ENCODE assay signal across 23 cellular contexts in genomic region chr22:27617214-27617881, GRCh38.
A peak's percentile ranks its signal among the peaks of the same experiment; 100 is the strongest.
DNase-seq lines count a peak whose midpoint lies in the region; ATAC-seq and TF ChIP-seq lines count a peak whose summit lies in the region.
"Had no signal": no experiment of that assay in that cellular context is flagged by ENCODE, and none has a peak within 500 bp of the region (broad histone marks: within the 10 kb centered on the region; RNA-seq: fewer than 3 reads in every experiment).

No MANE protein-coding gene starts in this region.

- H3K4me3 Mint-ChIP-seq in MCF 10A (ENCODE audit: unreplicated experiment) (no peak overlapping the region), immature natural killer cell (no peak overlapping the region)
- H3K4me3 Mint-ChIP-seq: activated naive CD8-positive, alpha-beta T cell treated with anti-CD3 and anti-CD28 coated beads, Interleukin-2, amount 10 ng/mL, durations not matched to agents 7 days and 5 days; activated T-helper 1 cell treated with anti-CD3 and anti-CD28 coated beads, Interleukin-12 subunit alpha, Interleukin-12 subunit beta, Interleukin-2, Interleukin-4 antibody, amounts not matched to agents 30 ng/mL and 10 ng/mL and 1 ng/mL, durations not matched to agents 14 hours and 24 hours and 36 hours had no signal

- DNase-seq in MCF 10A (ENCODE audit: unreplicated experiment) (peak; percentile 13), breast epithelium (ENCODE audit: low spot score in 2 of 2) (no peak), astrocyte of the spinal cord (ENCODE audit: low read depth, low spot score) (no peak), foreskin keratinocyte (no peak), NCI-H510A treated with DMSO at 0.1 percent for 48 hours (lab: John Stamatoyannopoulos, UW) (no peak), MM.1S (no peak), immature natural killer cell (no peak)
- no peak for DNase-seq in effector CD8-positive, alpha-beta T cell (lab: John Stamatoyannopoulos, UW)
- DNase-seq: activated naive CD8-positive, alpha-beta T cell treated with anti-CD3 and anti-CD28 coated beads, Interleukin-2, amount 10 ng/mL, durations not matched to agents 7 days and 5 days; body of pancreas; DMS153; GOT3; left ventricle myocardium inferior; NCI-H2081 treated with DMSO at 0.1 percent for 48 hours; NCI-H82; T1000 had no signal

- intact Hi-C loops in MCF 10A (cut with micrococcal nuclease), result loop anchor here (1.0 kb wide), 1 partner anchor 211 kb away; no protein-coding TSS in a partner anchor
- intact Hi-C loops in breast epithelium (cut with DNase I; ENCODE audit: low total_unique reads), result no loop called here

- H3K79me2 ChIP-seq in MM.1S (ENCODE audit: low read length), result no peaks in the 10 kb centered on the region

- no peaks in the 10 kb centered on the region for H3K9me2 ChIP-seq in MM.1S (replicated peaks; ENCODE audit: insufficient read depth, low read length)

- peaks cover 9% of the 10 kb centered on the region for H3K4me1 Mint-ChIP-seq in MCF 10A (ENCODE audit: insufficient read depth, unreplicated experiment)
- peaks cover 0 to 2% of the 10 kb centered on the region in 2 donors for H3K4me1 Mint-ChIP-seq in immature natural killer cell

- POLR2A ChIA-PET in MCF 10A (lab: Yijun Ruan, JAX), result no interaction called here

- no peak overlapping the region for H2AFZ ChIP-seq in MM.1S (ENCODE audit: low read length)

- CTCF ChIA-PET in MCF 10A (lab: Yijun Ruan, JAX), result interaction anchor here (0.7 kb wide), 1 partner anchor 65 kb away, joined by 5 read pairs; no protein-coding TSS in a partner anchor

- H3K27ac ChIP-seq in breast epithelium (no peak overlapping the region), foreskin keratinocyte (no peak overlapping the region), MM.1S (ENCODE audit: low read length) (no peak overlapping the region)
- H3K27ac ChIP-seq: body of pancreas, C4-2B, epithelial cell of prostate, gastroesophageal sphincter, left ventricle myocardium inferior had no signal

- H3K36me3 Mint-ChIP-seq in MCF 10A (ENCODE audit: insufficient read depth, unreplicated experiment), result no peaks in the 10 kb centered on the region
- H3K36me3 Mint-ChIP-seq in immature natural killer cell, result no peaks in the 10 kb centered on the region
- H3K36me3 Mint-ChIP-seq: activated naive CD8-positive, alpha-beta T cell treated with anti-CD3 and anti-CD28 coated beads, Interleukin-2, amount 10 ng/mL, durations not matched to agents 7 days and 5 days had no signal

- no peaks in the 10 kb centered on the region for H3F3A ChIP-seq in MM.1S (ENCODE audit: insufficient read depth, low read length)

- no peaks in the 10 kb centered on the region for H3K36me3 ChIP-seq in breast epithelium
- H3K36me3 ChIP-seq in MM.1S (replicated peaks; ENCODE audit: insufficient read depth, low read length), result no peaks in the 10 kb centered on the region
- H3K36me3 ChIP-seq: gastroesophageal sphincter, left ventricle myocardium inferior had no signal

- no peak for TF ChIP-seq POLR2A in breast epithelium (IDR thresholded peaks at IDR 0.05)

- H3K4me3 ChIP-seq in breast epithelium (no peak overlapping the region), astrocyte of the spinal cord (ENCODE audit: low read depth, low read length) (no peak overlapping the region), MM.1S (ENCODE audit: low read length) (no peak overlapping the region)
- H3K4me3 ChIP-seq: body of pancreas, gastroesophageal sphincter, GM12878, left ventricle myocardium inferior, smooth muscle cell had no signal

- in situ Hi-C loops in astrocyte of the spinal cord (cut with HindIII; ENCODE audit: low sequenced_read_pairs), result no loop called here

- H3K4me1 ChIP-seq in breast epithelium, result no peaks in the 10 kb centered on the region
- H3K4me1 ChIP-seq in foreskin keratinocyte, result peaks cover 4% of the 10 kb centered on the region
- no peaks in the 10 kb centered on the region for H3K4me1 ChIP-seq in MM.1S (ENCODE audit: low read length)

- H3K27ac Mint-ChIP-seq in MCF 10A (ENCODE audit: low read depth, unreplicated experiment) (no peak overlapping the region), immature natural killer cell (no peak overlapping the region)
- H3K27ac Mint-ChIP-seq: activated naive CD8-positive, alpha-beta T cell treated with anti-CD3 and anti-CD28 coated beads, Interleukin-2, amount 10 ng/mL, durations not matched to agents 7 days and 5 days; activated T-helper 1 cell treated with anti-CD3 and anti-CD28 coated beads, Interleukin-12 subunit alpha, Interleukin-12 subunit beta, Interleukin-2, Interleukin-4 antibody, amounts not matched to agents 30 ng/mL and 10 ng/mL and 1 ng/mL, durations not matched to agents 14 hours and 24 hours and 36 hours had no signal

- H3K9me3 ChIP-seq in breast epithelium (peaks cover 0 to 5% of the 10 kb centered on the region in 2 donors), MM.1S (replicated peaks; ENCODE audit: insufficient read depth, low read length) (no peaks in the 10 kb centered on the region)
- H3K9me3 ChIP-seq: body of pancreas, gastroesophageal sphincter had no signal

- no peaks in the 10 kb centered on the region for H4K20me1 ChIP-seq in MM.1S (ENCODE audit: insufficient read depth, low read length)

- H3K27me3 Mint-ChIP-seq in MCF 10A (ENCODE audit: insufficient read depth, unreplicated experiment) (no peaks in the 10 kb centered on the region), immature natural killer cell (ENCODE audit: low read depth in 3 of 3) (peaks cover 3 to 26% (median 11%) of the 10 kb centered on the region in 3 donors)

- no TSS peak for BruUV-seq in MCF 10A (replicated peaks; lab: Mats Ljungman, UMichigan)

- H3K4me2 ChIP-seq in MM.1S (ENCODE audit: low read depth, low read length), result no peak overlapping the region
- H3K4me2 ChIP-seq: smooth muscle cell had no signal

- ATAC-seq in foreskin keratinocyte, result no peak
- ATAC-seq: body of pancreas, gastroesophageal sphincter, GM12878, Panc1 had no signal

- H3K27me3 ChIP-seq in breast epithelium (peaks cover 0 to 23% of the 10 kb centered on the region in 2 donors), foreskin keratinocyte (peaks cover 18% of the 10 kb centered on the region), MM.1S (replicated peaks; ENCODE audit: insufficient read depth, low read length) (peaks cover 94% of the 10 kb centered on the region)

- H3K9ac ChIP-seq in MM.1S (ENCODE audit: low read length), result no peak overlapping the region

- H3K9me3 Mint-ChIP-seq in MCF 10A (ENCODE audit: unreplicated experiment) (no peaks in the 10 kb centered on the region), immature natural killer cell (no peaks in the 10 kb centered on the region)
- H3K9me3 Mint-ChIP-seq: activated naive CD8-positive, alpha-beta T cell treated with anti-CD3 and anti-CD28 coated beads, Interleukin-2, amount 10 ng/mL, durations not matched to agents 7 days and 5 days; activated T-helper 1 cell treated with anti-CD3 and anti-CD28 coated beads, Interleukin-12 subunit alpha, Interleukin-12 subunit beta, Interleukin-2, Interleukin-4 antibody, amounts not matched to agents 30 ng/mL and 10 ng/mL and 1 ng/mL, durations not matched to agents 14 hours and 24 hours and 36 hours had no signal

- TF ChIP-seq CTCF in MCF 10A (IDR thresholded peaks at IDR 0.05; ENCODE audit: unreplicated experiment) (no peak), breast epithelium (IDR thresholded peaks at IDR 0.05) (no peak), astrocyte of the spinal cord (IDR thresholded peaks at IDR 0.05; ENCODE audit: low read depth, low read length) (peak; percentile 12), foreskin keratinocyte (conservative IDR thresholded peaks at IDR 0.05) (peak; percentile 61), MM.1S (IDR thresholded peaks at IDR 0.05; ENCODE audit: low read length) (no peak)

Comparison
In these comparisons a context has a peak if more than half of its experiments do, and no peak if none do; other contexts are left out.
1. CTCF ChIP-seq: peak in astrocyte of the spinal cord (single experiment) and foreskin keratinocyte (single experiment); none in MCF 10A (single experiment), breast epithelium (0 of 3) and MM.1S (single experiment).